1 cellular context compared by ENCODE assay signal in the genomic region with DNA sequence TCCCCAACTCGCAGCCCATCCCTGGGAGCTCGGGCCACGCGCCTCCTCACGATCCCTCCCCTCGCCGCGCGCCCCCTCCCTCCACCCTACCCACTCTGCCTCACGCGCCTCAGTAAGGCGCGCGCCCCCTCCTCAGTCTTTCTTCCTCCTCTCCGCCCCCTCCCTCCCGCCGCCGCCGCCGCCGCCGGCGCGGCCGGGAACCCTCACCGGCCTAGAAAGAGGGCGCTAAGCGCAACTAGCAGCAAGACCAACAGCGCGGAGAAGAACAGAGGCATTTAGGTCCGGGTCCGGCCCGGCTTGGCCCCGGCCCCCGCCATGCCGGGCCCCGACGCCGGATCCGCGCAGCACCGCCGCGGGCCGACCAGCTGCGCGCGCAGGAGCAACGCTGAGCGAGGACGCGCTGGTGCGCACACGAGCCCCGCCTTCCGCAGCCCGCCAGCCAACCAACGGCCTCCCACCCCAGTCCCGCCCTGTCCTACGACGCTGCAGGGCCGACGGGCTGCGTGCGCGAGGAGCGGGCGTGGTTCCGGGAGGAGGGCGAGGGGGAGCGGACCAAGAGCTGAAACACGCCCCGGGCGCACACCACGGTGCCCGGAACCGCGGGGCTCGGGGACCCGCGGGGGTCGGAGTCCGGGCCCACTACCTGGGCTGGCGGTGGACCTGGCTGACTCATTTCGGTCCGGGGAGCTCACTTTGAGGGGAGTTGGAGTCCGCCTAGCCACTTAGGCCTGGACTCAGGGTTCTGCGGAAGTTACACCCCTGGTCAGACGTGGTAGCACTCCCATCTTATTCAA.
A peak's percentile ranks its signal among the peaks of the same experiment; 100 is the strongest.
TF ChIP-seq lines count a peak whose summit lies in the region.

A gene (minus strand): TSS at position 377 of the 794 bp plus-strand sequence. CDS start 102 bp downstream, at position 275.

TF ChIP-seq in K562, 482 proteins besides CTCF, POLR2A, EP300 and RAD21 (continued from another document and continues in another):
- TF ChIP-seq, protein P1, sequence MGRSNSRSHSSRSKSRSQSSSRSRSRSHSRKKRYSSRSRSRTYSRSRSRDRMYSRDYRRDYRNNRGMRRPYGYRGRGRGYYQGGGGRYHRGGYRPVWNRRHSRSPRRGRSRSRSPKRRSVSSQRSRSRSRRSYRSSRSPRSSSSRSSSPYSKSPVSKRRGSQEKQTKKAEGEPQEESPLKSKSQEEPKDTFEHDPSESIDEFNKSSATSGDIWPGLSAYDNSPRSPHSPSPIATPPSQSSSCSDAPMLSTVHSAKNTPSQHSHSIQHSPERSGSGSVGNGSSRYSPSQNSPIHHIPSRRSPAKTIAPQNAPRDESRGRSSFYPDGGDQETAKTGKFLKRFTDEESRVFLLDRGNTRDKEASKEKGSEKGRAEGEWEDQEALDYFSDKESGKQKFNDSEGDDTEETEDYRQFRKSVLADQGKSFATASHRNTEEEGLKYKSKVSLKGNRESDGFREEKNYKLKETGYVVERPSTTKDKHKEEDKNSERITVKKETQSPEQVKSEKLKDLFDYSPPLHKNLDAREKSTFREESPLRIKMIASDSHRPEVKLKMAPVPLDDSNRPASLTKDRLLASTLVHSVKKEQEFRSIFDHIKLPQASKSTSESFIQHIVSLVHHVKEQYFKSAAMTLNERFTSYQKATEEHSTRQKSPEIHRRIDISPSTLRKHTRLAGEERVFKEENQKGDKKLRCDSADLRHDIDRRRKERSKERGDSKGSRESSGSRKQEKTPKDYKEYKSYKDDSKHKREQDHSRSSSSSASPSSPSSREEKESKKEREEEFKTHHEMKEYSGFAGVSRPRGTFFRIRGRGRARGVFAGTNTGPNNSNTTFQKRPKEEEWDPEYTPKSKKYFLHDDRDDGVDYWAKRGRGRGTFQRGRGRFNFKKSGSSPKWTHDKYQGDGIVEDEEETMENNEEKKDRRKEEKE (IDR thresholded peaks at IDR 0.05; ENCODE audit: borderline replicate concordance in 1 of 2, control insufficient read depth in 1 of 2, low read depth in 2 of 2, low read length in 1 of 2), result no peak
- TF ChIP-seq ZNF146 (CRISPR knock-in tag; IDR thresholded peaks at IDR 0.05; ENCODE audit: unreplicated experiment) (no peak), FOXM1 (IDR thresholded peaks at IDR 0.05; ENCODE audit: low read depth) (peak; percentile 21; the same call in 1 of the 2 replicates), FOXM1 (CRISPR knock-in tag; IDR thresholded peaks at IDR 0.05; ENCODE audit: low read depth) (no peak), ZNF224 (CRISPR knock-in tag; IDR thresholded peaks at IDR 0.05) (no peak), MXI1 (IDR thresholded peaks at IDR 0.05; ENCODE audit: low read depth, low read length) (peak; percentile 76), KDM5B (IDR thresholded peaks at IDR 0.05; ENCODE audit: insufficient replicate concordance, low read depth, low read length) (peak; percentile 67), ZNF408 (CRISPR knock-in tag; IDR thresholded peaks at IDR 0.05; ENCODE audit: low read depth) (peak; percentile 95; the same call in 1 of the 2 replicates), CTBP1 (IDR thresholded peaks at IDR 0.05; ENCODE audit: borderline replicate concordance) (peak; percentile 91), BDP1 (IDR thresholded peaks at IDR 0.05; ENCODE audit: insufficient read depth, insufficient read length) (no peak), NCOA4 (IDR thresholded peaks at IDR 0.05; ENCODE audit: partially characterized antibody) (no peak), ZSCAN32 (CRISPR knock-in tag; IDR thresholded peaks at IDR 0.05) (no peak), ZNF785 (CRISPR knock-in tag; IDR thresholded peaks at IDR 0.05) (no peak), ARID1B (IDR thresholded peaks at IDR 0.05) (peak; percentile 45), MYNN (IDR thresholded peaks at IDR 0.05) (no peak), MYNN (CRISPR knock-in tag; IDR thresholded peaks at IDR 0.05) (no peak), MCM7 (IDR thresholded peaks at IDR 0.05) (no peak), YY1 (IDR thresholded peaks at IDR 0.05; ENCODE audit: borderline replicate concordance in 1 of 3, control insufficient read depth in 1 of 3, extremely low read depth in 1 of 3, insufficient read depth in 3 of 3, insufficient read length in 1 of 3, insufficient replicate concordance in 2 of 3, low read depth in 1 of 3, low read length in 2 of 3) (peak in 2 of 3 experiments; percentile 75 to 82), XRCC3 (IDR thresholded peaks at IDR 0.05) (no peak), CXXC5 (CRISPR knock-in tag; IDR thresholded peaks at IDR 0.05) (peak; percentile 100), BRD9 (IDR thresholded peaks at IDR 0.05; ENCODE audit: low read depth, partially characterized antibody) (peak; percentile 49), ZFPM2 (CRISPR knock-in tag; IDR thresholded peaks at IDR 0.05) (no peak), ZNF589 (CRISPR knock-in tag; IDR thresholded peaks at IDR 0.05; ENCODE audit: low read depth) (no peak), ZNF121 (CRISPR knock-in tag; conservative IDR thresholded peaks at IDR 0.05) (no peak), PURB (CRISPR knock-in tag; IDR thresholded peaks at IDR 0.05; ENCODE audit: low read depth) (no peak), LEF1 (IDR thresholded peaks at IDR 0.05) (no peak), STAT5A (IDR thresholded peaks at IDR 0.05; ENCODE audit: borderline replicate concordance, low read length) (no peak), ZNF644 (tag; IDR thresholded peaks at IDR 0.05; ENCODE audit: low read depth) (no peak), KDM2B (CRISPR knock-in tag; IDR thresholded peaks at IDR 0.05) (0 out of 2 replicates have a peak, but pooled peaks have one; percentile 37), MCM5 (IDR thresholded peaks at IDR 0.05; ENCODE audit: low read depth) (no peak), SIN3B (IDR thresholded peaks at IDR 0.05; ENCODE audit: low read depth) (peak; percentile 86), LCOR (CRISPR knock-in tag; IDR thresholded peaks at IDR 0.05) (no peak), KDM4B (IDR thresholded peaks at IDR 0.05; ENCODE audit: borderline replicate concordance in 2 of 2, low read depth in 1 of 2) (peak in 1 of 2 experiments; percentile 69; a peak in 1 of 4 replicates), HDAC1 (IDR thresholded peaks at IDR 0.05) (peak in 1 of 2 experiments; percentile 94; a peak in 2 of 4 replicates), NFRKB (IDR thresholded peaks at IDR 0.05; ENCODE audit: low read depth) (0 out of 2 replicates have a peak, but pooled peaks have one; percentile 24), DMBX1 (CRISPR knock-in tag; IDR thresholded peaks at IDR 0.05; ENCODE audit: borderline replicate concordance) (0 out of 2 replicates have a peak, but pooled peaks have one; percentile 28), ERF (CRISPR knock-in tag; IDR thresholded peaks at IDR 0.05) (no peak; the same call in 1 of the 2 replicates), ESRRA (IDR thresholded peaks at IDR 0.05; ENCODE audit: borderline replicate concordance, low read depth) (peak; percentile 81), TCF7 (IDR thresholded peaks at IDR 0.05; ENCODE audit: borderline replicate concordance) (no peak), FOXK1 (CRISPR knock-in tag; IDR thresholded peaks at IDR 0.05; ENCODE audit: borderline replicate concordance) (no peak), ZBTB8A (IDR thresholded peaks at IDR 0.05; ENCODE audit: partially characterized antibody) (no peak), POLR2H (tag; IDR thresholded peaks at IDR 0.05; ENCODE audit: low read depth) (peak; percentile 57), RB1 (IDR thresholded peaks at IDR 0.05; ENCODE audit: low read depth) (peak; percentile 88), PHF21A (IDR thresholded peaks at IDR 0.05; ENCODE audit: borderline replicate concordance, low read depth) (no peak)
- TF ChIP-seq, protein P2, sequence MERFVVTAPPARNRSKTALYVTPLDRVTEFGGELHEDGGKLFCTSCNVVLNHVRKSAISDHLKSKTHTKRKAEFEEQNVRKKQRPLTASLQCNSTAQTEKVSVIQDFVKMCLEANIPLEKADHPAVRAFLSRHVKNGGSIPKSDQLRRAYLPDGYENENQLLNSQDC (CRISPR knock-in tag; IDR thresholded peaks at IDR 0.05), result peak; percentile 80; the same call in 1 of the 2 replicates
- TF ChIP-seq, protein P3, sequence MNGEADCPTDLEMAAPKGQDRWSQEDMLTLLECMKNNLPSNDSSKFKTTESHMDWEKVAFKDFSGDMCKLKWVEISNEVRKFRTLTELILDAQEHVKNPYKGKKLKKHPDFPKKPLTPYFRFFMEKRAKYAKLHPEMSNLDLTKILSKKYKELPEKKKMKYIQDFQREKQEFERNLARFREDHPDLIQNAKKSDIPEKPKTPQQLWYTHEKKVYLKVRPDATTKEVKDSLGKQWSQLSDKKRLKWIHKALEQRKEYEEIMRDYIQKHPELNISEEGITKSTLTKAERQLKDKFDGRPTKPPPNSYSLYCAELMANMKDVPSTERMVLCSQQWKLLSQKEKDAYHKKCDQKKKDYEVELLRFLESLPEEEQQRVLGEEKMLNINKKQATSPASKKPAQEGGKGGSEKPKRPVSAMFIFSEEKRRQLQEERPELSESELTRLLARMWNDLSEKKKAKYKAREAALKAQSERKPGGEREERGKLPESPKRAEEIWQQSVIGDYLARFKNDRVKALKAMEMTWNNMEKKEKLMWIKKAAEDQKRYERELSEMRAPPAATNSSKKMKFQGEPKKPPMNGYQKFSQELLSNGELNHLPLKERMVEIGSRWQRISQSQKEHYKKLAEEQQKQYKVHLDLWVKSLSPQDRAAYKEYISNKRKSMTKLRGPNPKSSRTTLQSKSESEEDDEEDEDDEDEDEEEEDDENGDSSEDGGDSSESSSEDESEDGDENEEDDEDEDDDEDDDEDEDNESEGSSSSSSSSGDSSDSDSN (IDR thresholded peaks at IDR 0.05; ENCODE audit: borderline replicate concordance in 1 of 2, low read depth in 2 of 2, low read length in 2 of 2), result peak; percentile 69 to 89; a peak in 3 of 4 replicates
- TF ChIP-seq, protein P4, sequence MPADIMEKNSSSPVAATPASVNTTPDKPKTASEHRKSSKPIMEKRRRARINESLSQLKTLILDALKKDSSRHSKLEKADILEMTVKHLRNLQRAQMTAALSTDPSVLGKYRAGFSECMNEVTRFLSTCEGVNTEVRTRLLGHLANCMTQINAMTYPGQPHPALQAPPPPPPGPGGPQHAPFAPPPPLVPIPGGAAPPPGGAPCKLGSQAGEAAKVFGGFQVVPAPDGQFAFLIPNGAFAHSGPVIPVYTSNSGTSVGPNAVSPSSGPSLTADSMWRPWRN (IDR thresholded peaks at IDR 0.05; ENCODE audit: low read depth), result no peak
- TF ChIP-seq, protein P5, sequence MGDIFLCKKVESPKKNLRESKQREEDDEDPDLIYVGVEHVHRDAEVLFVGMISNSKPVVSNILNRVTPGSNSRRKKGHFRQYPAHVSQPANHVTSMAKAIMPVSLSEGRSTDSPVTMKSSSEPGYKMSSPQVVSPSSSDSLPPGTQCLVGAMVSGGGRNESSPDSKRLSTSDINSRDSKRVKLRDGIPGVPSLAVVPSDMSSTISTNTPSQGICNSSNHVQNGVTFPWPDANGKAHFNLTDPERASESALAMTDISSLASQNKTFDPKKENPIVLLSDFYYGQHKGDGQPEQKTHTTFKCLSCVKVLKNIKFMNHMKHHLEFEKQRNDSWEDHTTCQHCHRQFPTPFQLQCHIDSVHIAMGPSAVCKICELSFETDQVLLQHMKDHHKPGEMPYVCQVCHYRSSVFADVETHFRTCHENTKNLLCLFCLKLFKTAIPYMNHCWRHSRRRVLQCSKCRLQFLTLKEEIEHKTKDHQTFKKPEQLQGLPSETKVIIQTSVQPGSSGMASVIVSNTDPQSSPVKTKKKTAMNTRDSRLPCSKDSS (IDR thresholded peaks at IDR 0.05; ENCODE audit: low read depth, partially characterized antibody), result no peak
- TF ChIP-seq, protein P6, sequence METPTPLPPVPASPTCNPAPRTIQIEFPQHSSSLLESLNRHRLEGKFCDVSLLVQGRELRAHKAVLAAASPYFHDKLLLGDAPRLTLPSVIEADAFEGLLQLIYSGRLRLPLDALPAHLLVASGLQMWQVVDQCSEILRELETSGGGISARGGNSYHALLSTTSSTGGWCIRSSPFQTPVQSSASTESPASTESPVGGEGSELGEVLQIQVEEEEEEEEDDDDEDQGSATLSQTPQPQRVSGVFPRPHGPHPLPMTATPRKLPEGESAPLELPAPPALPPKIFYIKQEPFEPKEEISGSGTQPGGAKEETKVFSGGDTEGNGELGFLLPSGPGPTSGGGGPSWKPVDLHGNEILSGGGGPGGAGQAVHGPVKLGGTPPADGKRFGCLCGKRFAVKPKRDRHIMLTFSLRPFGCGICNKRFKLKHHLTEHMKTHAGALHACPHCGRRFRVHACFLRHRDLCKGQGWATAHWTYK (CRISPR knock-in tag; IDR thresholded peaks at IDR 0.05), result peak; percentile 36; the same call in 1 of the 2 replicates
- TF ChIP-seq, protein P7, sequence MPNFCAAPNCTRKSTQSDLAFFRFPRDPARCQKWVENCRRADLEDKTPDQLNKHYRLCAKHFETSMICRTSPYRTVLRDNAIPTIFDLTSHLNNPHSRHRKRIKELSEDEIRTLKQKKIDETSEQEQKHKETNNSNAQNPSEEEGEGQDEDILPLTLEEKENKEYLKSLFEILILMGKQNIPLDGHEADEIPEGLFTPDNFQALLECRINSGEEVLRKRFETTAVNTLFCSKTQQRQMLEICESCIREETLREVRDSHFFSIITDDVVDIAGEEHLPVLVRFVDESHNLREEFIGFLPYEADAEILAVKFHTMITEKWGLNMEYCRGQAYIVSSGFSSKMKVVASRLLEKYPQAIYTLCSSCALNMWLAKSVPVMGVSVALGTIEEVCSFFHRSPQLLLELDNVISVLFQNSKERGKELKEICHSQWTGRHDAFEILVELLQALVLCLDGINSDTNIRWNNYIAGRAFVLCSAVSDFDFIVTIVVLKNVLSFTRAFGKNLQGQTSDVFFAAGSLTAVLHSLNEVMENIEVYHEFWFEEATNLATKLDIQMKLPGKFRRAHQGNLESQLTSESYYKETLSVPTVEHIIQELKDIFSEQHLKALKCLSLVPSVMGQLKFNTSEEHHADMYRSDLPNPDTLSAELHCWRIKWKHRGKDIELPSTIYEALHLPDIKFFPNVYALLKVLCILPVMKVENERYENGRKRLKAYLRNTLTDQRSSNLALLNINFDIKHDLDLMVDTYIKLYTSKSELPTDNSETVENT (CRISPR knock-in tag; IDR thresholded peaks at IDR 0.05), result peak; percentile 70
- TF ChIP-seq, protein P8, sequence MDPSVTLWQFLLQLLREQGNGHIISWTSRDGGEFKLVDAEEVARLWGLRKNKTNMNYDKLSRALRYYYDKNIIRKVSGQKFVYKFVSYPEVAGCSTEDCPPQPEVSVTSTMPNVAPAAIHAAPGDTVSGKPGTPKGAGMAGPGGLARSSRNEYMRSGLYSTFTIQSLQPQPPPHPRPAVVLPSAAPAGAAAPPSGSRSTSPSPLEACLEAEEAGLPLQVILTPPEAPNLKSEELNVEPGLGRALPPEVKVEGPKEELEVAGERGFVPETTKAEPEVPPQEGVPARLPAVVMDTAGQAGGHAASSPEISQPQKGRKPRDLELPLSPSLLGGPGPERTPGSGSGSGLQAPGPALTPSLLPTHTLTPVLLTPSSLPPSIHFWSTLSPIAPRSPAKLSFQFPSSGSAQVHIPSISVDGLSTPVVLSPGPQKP (CRISPR knock-in tag; IDR thresholded peaks at IDR 0.05), result no peak
- TF ChIP-seq, protein P9, sequence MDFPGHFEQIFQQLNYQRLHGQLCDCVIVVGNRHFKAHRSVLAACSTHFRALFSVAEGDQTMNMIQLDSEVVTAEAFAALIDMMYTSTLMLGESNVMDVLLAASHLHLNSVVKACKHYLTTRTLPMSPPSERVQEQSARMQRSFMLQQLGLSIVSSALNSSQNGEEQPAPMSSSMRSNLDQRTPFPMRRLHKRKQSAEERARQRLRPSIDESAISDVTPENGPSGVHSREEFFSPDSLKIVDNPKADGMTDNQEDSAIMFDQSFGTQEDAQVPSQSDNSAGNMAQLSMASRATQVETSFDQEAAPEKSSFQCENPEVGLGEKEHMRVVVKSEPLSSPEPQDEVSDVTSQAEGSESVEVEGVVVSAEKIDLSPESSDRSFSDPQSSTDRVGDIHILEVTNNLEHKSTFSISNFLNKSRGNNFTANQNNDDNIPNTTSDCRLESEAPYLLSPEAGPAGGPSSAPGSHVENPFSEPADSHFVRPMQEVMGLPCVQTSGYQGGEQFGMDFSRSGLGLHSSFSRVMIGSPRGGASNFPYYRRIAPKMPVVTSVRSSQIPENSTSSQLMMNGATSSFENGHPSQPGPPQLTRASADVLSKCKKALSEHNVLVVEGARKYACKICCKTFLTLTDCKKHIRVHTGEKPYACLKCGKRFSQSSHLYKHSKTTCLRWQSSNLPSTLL (IDR thresholded peaks at IDR 0.05), result no peak
